Comparison of ENCODE assay signal across 24 cellular contexts in genomic region chr1:109481646-109482045, GRCh38. TPM values are rescaled to one million over a fixed set of nuclear protein-coding genes. Genes with fewer than 3 reads are reported as not detected.
"Had no signal": no experiment of that assay in that cellular context is flagged by ENCODE, and none has a peak within 500 bp of the region (broad histone marks: within the 10 kb centered on the region; RNA-seq: fewer than 3 reads in every experiment).

No MANE protein-coding gene starts in this region.

- H3K4me3 ChIP-seq: colonic mucosa, heart left ventricle, lung, prostate gland, skin epidermis had no signal

- H3K36me3 Mint-ChIP-seq: type B pancreatic cell had no signal

- H3K9me3 Mint-ChIP-seq: endodermal cell; naive thymus-derived CD4-positive, alpha-beta T cell; nephron progenitor cell had no signal

- ATAC-seq: foreskin keratinocyte; heart left ventricle; left colon; left ventricle myocardium superior; naive thymus-derived CD4-positive, alpha-beta T cell; sciatic nerve had no signal

- H2AFZ ChIP-seq: parathyroid adenoma had no signal

- H3K4me3 Mint-ChIP-seq: endodermal cell had no signal

- H3K27ac ChIP-seq: colonic mucosa, foreskin keratinocyte, heart left ventricle, parathyroid adenoma, prostate gland, skin epidermis had no signal

- H3K9me3 ChIP-seq: colonic mucosa, heart left ventricle, prostate gland had no signal

- H3K27me3 ChIP-seq: colonic mucosa had no signal

- DNase-seq: colonic mucosa; effector CD4-positive, alpha-beta T cell; erythroblast; foreskin keratinocyte; heart left ventricle; hippocampal formation; left colon; left ventricle myocardium superior; naive thymus-derived CD4-positive, alpha-beta T cell; nephron progenitor cell; occipital lobe; retina; stimulated activated CD4-positive, alpha-beta T cell treated with anti-CD3 and anti-CD28 coated beads, Interleukin-12 subunit alpha, Interleukin-12 subunit beta, amount 100 ng/mL, for 4 hours; stimulated activated naive CD4-positive, alpha-beta T cell treated with Interleukin-2 at 50 U/mL for 16 hours had no signal

- H3K36me3 ChIP-seq: colonic mucosa, prostate gland had no signal

- H3K27ac Mint-ChIP-seq: endodermal cell, nephron progenitor cell, type B pancreatic cell had no signal

RNA-seq across cellular contexts. Expression of gene SYPL2, which starts 15.3 kb away (rescaled TPM):
- total RNA-seq: dermis microvascular lymphatic vessel endothelial cell; endothelial cell of umbilical vein; foreskin keratinocyte; mononuclear cell; naive thymus-derived CD4-positive, alpha-beta T cell; occipital lobe had no signal
